In genomic region chr1:55311057-55311631, GRCh38 we compare ENCODE assay signal across 15 cellular contexts.
A peak's percentile ranks its signal among the peaks of the same experiment; 100 is the strongest.
DNase-seq lines count a peak whose midpoint lies in the region; ATAC-seq and TF ChIP-seq lines count a peak whose summit lies in the region.
"Had no signal": no experiment of that assay in that cellular context is flagged by ENCODE, and none has a peak within 500 bp of the region (broad histone marks: within the 10 kb centered on the region; RNA-seq: fewer than 3 reads in every experiment).

No MANE protein-coding gene starts in this region.

- no peak overlapping the region for H2BK120ac ChIP-seq in H9 (ENCODE audit: low read depth, low read length, poor library complexity, severe bottlenecking)

- H2AK5ac ChIP-seq in H9 (ENCODE audit: insufficient read length, low read length): no peak overlapping the region

- no peak overlapping the region for H3K4me3 ChIP-seq in mammary epithelial cell (replicated peaks in 1 of 3; ENCODE audit: insufficient read depth in 1 of 3, low read depth in 2 of 3, low read length in 3 of 3)
- H3K4me3 ChIP-seq: HAP-1 had no signal

- H3K27me3 Mint-ChIP-seq in nephron (ENCODE audit: low read depth): peaks cover 4% of the 10 kb centered on the region
- H3K27me3 Mint-ChIP-seq in H9 (ENCODE audit: low read depth): peaks cover 6% of the 10 kb centered on the region
- H3K27me3 Mint-ChIP-seq in natural killer cell (ENCODE audit: low read depth in 2 of 2): peaks cover 3 to 21% of the 10 kb centered on the region in 2 donors
- H3K27me3 Mint-ChIP-seq: stimulated activated naive CD8-positive, alpha-beta T cell treated with anti-CD3 and anti-CD28 coated beads, Interleukin-15, Interleukin-2, amounts not matched to agents 100 ng/mL and 50 ng/mL, for 24 hours had no signal

- ATAC-seq in natural killer cell (no peak), HG03460 (IDR thresholded peaks at IDR 0.05; ENCODE audit: unreplicated experiment) (no peak)
- ATAC-seq: naive thymus-derived CD4-positive, alpha-beta T cell; T-helper 17 cell had no signal

- in situ Hi-C loops in mammary epithelial cell (cut with MboI; ENCODE audit: low sequenced_read_pairs in 2 of 2): no loop called here

- dilution Hi-C loops in mammary epithelial cell (cut with HindIII; ENCODE audit: low sequenced_read_pairs): no loop called here

- H3K9me3 ChIP-seq in mammary epithelial cell (replicated peaks; ENCODE audit: insufficient read depth, low read length) (no peaks in the 10 kb centered on the region), H9 (ENCODE audit: control insufficient read depth, low read depth, low read length) (no peaks in the 10 kb centered on the region)
- H3K9me3 ChIP-seq: HAP-1 had no signal

- no peaks in the 10 kb centered on the region for H3K36me3 Mint-ChIP-seq in nephron (ENCODE audit: low read depth)
- no peaks in the 10 kb centered on the region for H3K36me3 Mint-ChIP-seq in H9 (ENCODE audit: insufficient read depth in 1 of 3, low read depth in 3 of 3)
- no peaks in the 10 kb centered on the region for H3K36me3 Mint-ChIP-seq in natural killer cell
- H3K36me3 Mint-ChIP-seq: CD8-positive, alpha-beta memory T cell; naive thymus-derived CD4-positive, alpha-beta T cell had no signal

- H3K27ac ChIP-seq in mammary epithelial cell (ENCODE audit: insufficient read depth, low read depth, low read length): peak overlapping the region; percentile 5
- no peak overlapping the region for H3K27ac ChIP-seq in H9 (ENCODE audit: insufficient read length, low read depth, low read length)

- H3K4me1 Mint-ChIP-seq in nephron (peaks cover 21% of the 10 kb centered on the region), H9 (peaks cover 0 to 9% of the 10 kb centered on the region in 2 experiments; a peak in 1 of 4 replicates), natural killer cell (no peaks in the 10 kb centered on the region)
- H3K4me1 Mint-ChIP-seq: CD8-positive, alpha-beta memory T cell had no signal

- H4K8ac ChIP-seq in H9 (replicated peaks; ENCODE audit: insufficient read length, low read depth, low read length): no peak overlapping the region

- CTCF ChIA-PET in mammary epithelial cell (lab: Charles Lee; ENCODE audit: low non-redundant PET): interaction anchor here (0.5 kb wide), 1 partner anchor 63 kb away, joined by 3 read pairs; no protein-coding TSS in a partner anchor

- H3K79me2 ChIP-seq in mammary epithelial cell (ENCODE audit: insufficient read depth, low read length) (no peaks in the 10 kb centered on the region), H9 (ENCODE audit: insufficient read depth, low read length) (no peaks in the 10 kb centered on the region)

- H3K36me3 ChIP-seq in mammary epithelial cell (ENCODE audit: insufficient read depth, low read length): no peaks in the 10 kb centered on the region
- H3K36me3 ChIP-seq: HAP-1 had no signal

- H3K27ac Mint-ChIP-seq in nephron (peak overlapping the region in 2 of 3 experiments; percentile 46 to 49), H9 (peak overlapping the region in 1 of 3 experiments; percentile 73; a peak in 2 of 7 replicates), natural killer cell (no peak overlapping the region)
- H3K27ac Mint-ChIP-seq: activated CD4-positive, alpha-beta T cell treated with anti-CD3 and anti-CD28 coated beads for 36 hours; naive thymus-derived CD4-positive, alpha-beta T cell; stimulated activated naive CD8-positive, alpha-beta T cell treated with anti-CD3 and anti-CD28 coated beads, Interleukin-15, Interleukin-2, amounts not matched to agents 100 ng/mL and 50 ng/mL, for 24 hours; T-helper 17 cell had no signal

- H3K4me1 ChIP-seq in mammary epithelial cell (ENCODE audit: insufficient read depth, low read length) (peaks cover 14% of the 10 kb centered on the region), H9 (ENCODE audit: insufficient read depth, low read length) (no peaks in the 10 kb centered on the region)
- H3K4me1 ChIP-seq: HAP-1 had no signal

- H4K91ac ChIP-seq in H9 (ENCODE audit: insufficient read length, low read depth, low read length): no peak overlapping the region

- no peak overlapping the region for H3K56ac ChIP-seq in H9 (ENCODE audit: insufficient read length, low read depth, low read length)

- no peak overlapping the region for H3K4me3 Mint-ChIP-seq in nephron
- no peak overlapping the region for H3K4me3 Mint-ChIP-seq in H9
- no peak overlapping the region for H3K4me3 Mint-ChIP-seq in natural killer cell
- H3K4me3 Mint-ChIP-seq: activated CD4-positive, alpha-beta T cell treated with anti-CD3 and anti-CD28 coated beads for 36 hours; CD8-positive, alpha-beta memory T cell; naive thymus-derived CD4-positive, alpha-beta T cell; stimulated activated naive CD8-positive, alpha-beta T cell treated with anti-CD3 and anti-CD28 coated beads, Interleukin-15, Interleukin-2, amounts not matched to agents 100 ng/mL and 50 ng/mL, for 24 hours; T-helper 17 cell had no signal

- no TSS peak for BruUV-seq in mammary epithelial cell (replicated peaks; lab: Mats Ljungman, UMichigan)

- H3K9ac ChIP-seq in mammary epithelial cell (ENCODE audit: insufficient read depth, low read length) (no peak overlapping the region), H9 (ENCODE audit: extremely low read depth, insufficient read length, low read length) (no peak overlapping the region)

- H2AFZ ChIP-seq in mammary epithelial cell (ENCODE audit: low read depth, low read length) (peak overlapping the region; percentile 10), H9 (ENCODE audit: low read length) (no peak overlapping the region)

- no peak overlapping the region for H3K14ac ChIP-seq in H9 (ENCODE audit: insufficient read depth, low read length)

- no peak overlapping the region for H2BK20ac ChIP-seq in H9 (ENCODE audit: low read depth, low read length, poor library complexity, severe bottlenecking)

- H3T11ph ChIP-seq in H9 (ENCODE audit: low read length): no peak overlapping the region

- no peak overlapping the region for H2BK5ac ChIP-seq in H9 (ENCODE audit: insufficient read length, low read length)

- H4K5ac ChIP-seq in H9 (ENCODE audit: insufficient read length, low read depth, low read length): no peak overlapping the region

- no peak overlapping the region for H3K4ac ChIP-seq in H9 (ENCODE audit: low read depth, low read length)

- H3K23ac ChIP-seq in H9 (ENCODE audit: insufficient read length, low read depth, low read length): no peak overlapping the region

- no peaks in the 10 kb centered on the region for H4K20me1 ChIP-seq in mammary epithelial cell (ENCODE audit: insufficient read depth, low read length)
- no peaks in the 10 kb centered on the region for H4K20me1 ChIP-seq in H9 (ENCODE audit: control insufficient read depth, insufficient read depth, insufficient read length)

- no peaks in the 10 kb centered on the region for H3K27me3 ChIP-seq in mammary epithelial cell (ENCODE audit: insufficient read depth, low read length)
- no peaks in the 10 kb centered on the region for H3K27me3 ChIP-seq in H9 (ENCODE audit: insufficient read depth, low read length)

- DNase-seq in ELR (ENCODE audit: low read depth): peak; percentile 84
- DNase-seq in NCI-H460 (ENCODE audit: extremely low read depth, low read depth): peak; percentile 35
- DNase-seq in mammary epithelial cell: no peak
- DNase-seq in activated CD8-positive, alpha-beta memory T cell treated with anti-CD3 and anti-CD28 coated beads, Interleukin-2, amount 50 U/mL, for 48 hours: no peak
- no peak for DNase-seq in H9
- DNase-seq in natural killer cell: no peak
- DNase-seq: CD8-positive, alpha-beta memory T cell; naive thymus-derived CD4-positive, alpha-beta T cell; right cardiac atrium; T-helper 17 cell had no signal

- no peaks in the 10 kb centered on the region for H3K23me2 ChIP-seq in H9 (ENCODE audit: insufficient read length, low read depth, low read length, poor library complexity, severe bottlenecking)

- intact Hi-C loops in mammary epithelial cell (cut with micrococcal nuclease): no loop called here
- intact Hi-C loops in natural killer cell (cut with micrococcal nuclease): no loop called here

- no peaks in the 10 kb centered on the region for H3K9me3 Mint-ChIP-seq in nephron
- H3K9me3 Mint-ChIP-seq in H9: no peaks in the 10 kb centered on the region
- no peaks in the 10 kb centered on the region for H3K9me3 Mint-ChIP-seq in natural killer cell
- H3K9me3 Mint-ChIP-seq: CD8-positive, alpha-beta memory T cell; stimulated activated naive CD8-positive, alpha-beta T cell treated with anti-CD3 and anti-CD28 coated beads, Interleukin-15, Interleukin-2, amounts not matched to agents 100 ng/mL and 50 ng/mL, for 24 hours had no signal

- no peaks in the 10 kb centered on the region for H3K79me1 ChIP-seq in H9 (ENCODE audit: insufficient read depth, low read depth, low read length, poor library complexity, severe bottlenecking)

- TF ChIP-seq CTCF in mammary epithelial cell (conservative IDR thresholded peaks at IDR 0.05 in 1 of 2, IDR thresholded peaks at IDR 0.05 in 1 of 2; ENCODE audit: extremely low read depth in 1 of 2, insufficient read depth in 1 of 2, low read depth in 1 of 2, low read length in 2 of 2): no peak
- TF ChIP-seq CTCF in nephron (IDR thresholded peaks at IDR 0.05; ENCODE audit: unreplicated experiment in 3 of 3): no peak
- no peak for TF ChIP-seq CTCF in H9 (conservative IDR thresholded peaks at IDR 0.05)
- TF ChIP-seq CTCF in natural killer cell (IDR thresholded peaks at IDR 0.05): no peak

- 38% methylated on average over 7 of the region's 7 CpGs for WGBS in mammary epithelial cell (ENCODE audit: low coverage, missing lambda C conversion rate)
- no CpG with 5 or more reads among the region's 7 CpGs for WGBS in H9 (ENCODE audit: extremely low coverage, insufficient read length, low lambda C conversion rate)

- no peak overlapping the region for H2BK15ac ChIP-seq in H9 (ENCODE audit: low read depth, low read length)

- H3K18ac ChIP-seq in H9 (ENCODE audit: insufficient read length, low read depth, low read length): no peak overlapping the region

- H2BK12ac ChIP-seq in H9 (ENCODE audit: insufficient read length, low read depth, low read length): no peak overlapping the region

- H3K4me2 ChIP-seq in mammary epithelial cell (ENCODE audit: insufficient read depth, low read depth, low read length) (peak overlapping the region; percentile 52), H9 (ENCODE audit: insufficient read depth, insufficient read length, low read length) (no peak overlapping the region)

Comparison
In these comparisons a context has a peak if more than half of its experiments do, and no peak if none do; other contexts are left out.
1. DNase-seq: peak in ELR (single experiment) and NCI-H460 (single experiment); none in mammary epithelial cell (single experiment), activated CD8-positive, alpha-beta memory T cell treated with anti-CD3 and anti-CD28 coated beads, Interleukin-2, amount 50 U/mL, for 48 hours (single experiment), H9 (single experiment) and natural killer cell (single experiment).
2. H3K27ac Mint-ChIP-seq: peak in nephron (2 of 3); none in natural killer cell (0 of 2).